Comparison of ENCODE assay signal across 17 cellular contexts in genomic region chr2:144625216-144626010, GRCh38.
"Had no signal": no experiment of that assay in that cellular context is flagged by ENCODE, and none has a peak within 500 bp of the region (broad histone marks: within the 10 kb centered on the region; RNA-seq: fewer than 3 reads in every experiment).

No MANE protein-coding gene starts in this region.

- H3K4me1 ChIP-seq: right lobe of liver had no signal

- H3K4me3 ChIP-seq: right lobe of liver had no signal

- DNase-seq: activated B cell treated with CpG ODN at 0.5 μM for 24 hours; activated CD4-positive, alpha-beta memory T cell treated with anti-CD3 and anti-CD28 coated beads for 36 hours; activated CD4-positive, alpha-beta T cell treated with anti-CD3 and anti-CD28 coated beads for 4 hours; activated T-cell treated with anti-CD3 and anti-CD28 coated beads for 4 hours; dermis blood vessel endothelial cell; effector memory CD4-positive, alpha-beta T cell; foreskin melanocyte; glutamatergic neuron; hippocampal formation; left colon; naive thymus-derived CD8-positive, alpha-beta T cell; right lobe of liver; small intestine; stimulated activated CD4-positive, alpha-beta T cell treated with anti-CD3 and anti-CD28 coated beads, Interleukin-4, amount 100 ng/mL, for 1 hour; stimulated activated naive CD8-positive, alpha-beta T cell treated with anti-CD3 and anti-CD28 coated beads, Interleukin-15, amount 100 ng/mL, for 72 hours; T-cell had no signal

- H3K27me3 ChIP-seq: right lobe of liver had no signal

- FAIRE-seq: islet of Langerhans, small intestine had no signal

- ATAC-seq: left colon; naive thymus-derived CD8-positive, alpha-beta T cell; stimulated activated naive CD8-positive, alpha-beta T cell treated with anti-CD3 and anti-CD28 coated beads, Interleukin-15, amount 100 ng/mL, for 72 hours; T-cell had no signal

- H3K36me3 ChIP-seq: right lobe of liver had no signal

- H3K9me3 ChIP-seq: right lobe of liver had no signal

- H3K27ac ChIP-seq: right lobe of liver had no signal
